ENCODE assay signal across 7 cellular contexts in genomic region chr1:18760156-18760555, GRCh38.
"Had no signal": no experiment of that assay in that cellular context is flagged by ENCODE, and none has a peak within 500 bp of the region (broad histone marks: within the 10 kb centered on the region; RNA-seq: fewer than 3 reads in every experiment).

No MANE protein-coding gene starts in this region.

- H3K4me3 ChIP-seq: K562 had no signal

- H3K27ac ChIP-seq: HL-60, KMS-11 had no signal

- DNase-seq: IMR-90, KBM-7, KG1 had no signal

- ATAC-seq: HepG2, K562 had no signal
